Comparison of ENCODE assay signal across 1 cellular context in the genomic region with DNA sequence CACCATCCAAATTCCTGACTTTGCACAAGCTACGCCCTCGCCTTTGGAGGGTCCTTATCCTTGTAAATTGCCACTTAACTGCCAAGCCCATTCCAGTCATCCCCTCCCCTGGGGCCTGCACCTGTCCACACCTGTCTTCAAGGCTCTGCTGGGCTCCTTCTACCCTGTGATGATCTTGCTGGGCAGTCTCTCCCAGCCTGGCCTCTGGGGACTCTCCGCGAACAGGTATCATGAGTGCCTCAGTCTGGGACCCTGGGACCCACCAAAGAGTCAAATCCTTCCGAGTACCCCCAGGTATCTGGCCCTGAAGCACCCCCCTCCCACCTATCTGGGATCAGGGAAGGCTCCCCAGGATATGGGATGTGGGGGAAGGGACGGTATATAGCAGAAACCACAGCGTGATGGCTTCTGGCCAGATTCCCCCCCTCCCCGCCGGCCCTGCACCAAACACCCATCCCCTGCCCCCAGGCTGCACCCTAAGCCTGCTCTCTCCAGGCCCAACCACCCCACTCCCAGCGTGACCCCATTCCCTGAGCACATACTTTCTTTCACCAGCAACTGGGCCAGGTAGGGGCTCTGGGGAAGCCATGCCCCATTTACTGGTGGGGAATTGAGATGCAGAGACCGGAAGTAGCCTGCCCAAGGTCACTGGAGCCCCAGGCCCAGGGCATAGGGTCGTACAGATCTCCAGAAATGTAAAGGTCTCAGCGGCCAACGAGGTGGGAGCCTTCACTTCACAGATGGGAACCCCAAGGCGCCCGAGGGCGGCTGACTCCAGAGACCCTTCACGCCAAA.
TF ChIP-seq lines count a peak whose summit lies in the region.

No MANE protein-coding gene starts in this region.

TF ChIP-seq in endothelial cell of umbilical vein, 7 proteins besides CTCF, POLR2A, EP300 and RAD21 (continued from another document):
- TF ChIP-seq MAX (IDR thresholded peaks at IDR 0.05; ENCODE audit: insufficient read depth, insufficient read length) = no peak
- no peak for TF ChIP-seq JUN (IDR thresholded peaks at IDR 0.05; ENCODE audit: borderline replicate concordance, insufficient read depth, insufficient read length, low read depth)
- TF ChIP-seq FOS (IDR thresholded peaks at IDR 0.05; ENCODE audit: borderline replicate concordance, insufficient read depth, low read length) = no peak
- TF ChIP-seq POLR2AphosphoS5 (IDR thresholded peaks at IDR 0.05; ENCODE audit: insufficient read depth, low read depth, low read length) = no peak
- no peak for TF ChIP-seq GATA2 (IDR thresholded peaks at IDR 0.05; ENCODE audit: insufficient read depth, insufficient read length, low read depth, low read length)
